ENCODE assay signal across 29 cellular contexts in genomic region chr1:195327361-195327760, GRCh38.
"Had no signal": no experiment of that assay in that cellular context is flagged by ENCODE, and none has a peak within 500 bp of the region (broad histone marks: within the 10 kb centered on the region; RNA-seq: fewer than 3 reads in every experiment).

No MANE protein-coding gene starts in this region.

- H3K4me3 ChIP-seq: dorsolateral prefrontal cortex, esophagus muscularis mucosa, gastroesophageal sphincter, heart left ventricle, left ventricle myocardium inferior, lower lobe of right lung, prostate gland, right atrium auricular region, smooth muscle cell, suprapubic skin, upper lobe of left lung had no signal

- H3K27ac Mint-ChIP-seq: natural killer cell; stimulated activated naive CD8-positive, alpha-beta T cell treated with anti-CD3 and anti-CD28 coated beads, Interleukin-15, amount 100 ng/mL, for 72 hours had no signal

- H3K4me3 Mint-ChIP-seq: endodermal cell; natural killer cell; neural crest cell; stimulated activated naive CD8-positive, alpha-beta T cell treated with anti-CD3 and anti-CD28 coated beads, Interleukin-15, amount 100 ng/mL, for 72 hours had no signal

- H3K36me3 ChIP-seq: esophagus muscularis mucosa, gastroesophageal sphincter, heart left ventricle, left ventricle myocardium inferior, lower lobe of right lung, prostate gland, right atrium auricular region, suprapubic skin, upper lobe of left lung had no signal

- H3K27ac ChIP-seq: epithelial cell of prostate, esophagus muscularis mucosa, foreskin keratinocyte, gastroesophageal sphincter, heart left ventricle, left ventricle myocardium inferior, lower lobe of right lung, prostate gland, right atrium auricular region, suprapubic skin, upper lobe of left lung had no signal

- H3K9me3 Mint-ChIP-seq: endodermal cell, neural crest cell had no signal

- H3K4me1 Mint-ChIP-seq: endodermal cell; natural killer cell; neural crest cell; stimulated activated naive CD8-positive, alpha-beta T cell treated with anti-CD3 and anti-CD28 coated beads, Interleukin-15, amount 100 ng/mL, for 72 hours had no signal

- H3K27me3 ChIP-seq: dorsolateral prefrontal cortex, esophagus muscularis mucosa, foreskin keratinocyte, gastroesophageal sphincter, heart left ventricle, right atrium auricular region, suprapubic skin, upper lobe of left lung had no signal

- H3K9me3 ChIP-seq: esophagus muscularis mucosa, gastroesophageal sphincter, heart left ventricle, left ventricle myocardium inferior, lower lobe of right lung, prostate gland, right atrium auricular region, suprapubic skin, upper lobe of left lung had no signal

- H3K27me3 Mint-ChIP-seq: stimulated activated naive CD8-positive, alpha-beta T cell treated with anti-CD3 and anti-CD28 coated beads, Interleukin-15, amount 100 ng/mL, for 72 hours had no signal

- DNase-seq: dorsolateral prefrontal cortex; effector CD8-positive, alpha-beta T cell; endodermal cell; heart left ventricle; hippocampal formation; islet precursor cell; kidney glomerular epithelial cell; left colon; left ventricle myocardium inferior; lower lobe of right lung; natural killer cell; nucleus accumbens; stimulated activated CD4-positive, alpha-beta T cell treated with anti-CD3 and anti-CD28 coated beads, Interleukin-12 subunit alpha, Interleukin-12 subunit beta, amount 100 ng/mL, for 4 hours; stimulated activated CD4-positive, alpha-beta T cell treated with anti-CD3 and anti-CD28 coated beads, Interleukin-1b, Interleukin-23, amount 100 ng/mL, for 48 hours; stimulated activated CD4-positive, alpha-beta T cell treated with anti-CD3 and anti-CD28 coated beads, Interleukin-4, amount 100 ng/mL, for 1 hour; stimulated activated CD8-positive, alpha-beta memory T cell treated with anti-CD3 and anti-CD28 coated beads, Interleukin-4, amount 100 ng/mL, for 48 hours; stimulated activated naive CD4-positive, alpha-beta T cell; stimulated activated naive CD8-positive, alpha-beta T cell treated with anti-CD3 and anti-CD28 coated beads, Interleukin-15, amount 100 ng/mL, for 72 hours; upper lobe of left lung had no signal

- H3K4me2 ChIP-seq: smooth muscle cell had no signal

- ATAC-seq: foreskin keratinocyte; gastroesophageal sphincter; heart left ventricle; left colon; natural killer cell; sciatic nerve; stimulated activated naive CD8-positive, alpha-beta T cell treated with anti-CD3 and anti-CD28 coated beads, Interleukin-15, amount 100 ng/mL, for 72 hours had no signal

- H3K4me1 ChIP-seq: esophagus muscularis mucosa, foreskin keratinocyte, gastroesophageal sphincter, heart left ventricle, left ventricle myocardium inferior, lower lobe of right lung, prostate gland, right atrium auricular region, suprapubic skin had no signal
